ENCODE assay signal across 2 cellular contexts in genomic region chr15:78455749-78456148, GRCh38.
TF ChIP-seq lines count a peak whose summit lies in the region.

No MANE protein-coding gene starts in this region.

TF ChIP-seq in IMR-90, 13 proteins besides CTCF, POLR2A, EP300 and RAD21:
- TF ChIP-seq BHLHE40 (IDR thresholded peaks at IDR 0.05; ENCODE audit: low read depth, low read length) (no peak), CEBPB (IDR thresholded peaks at IDR 0.05; ENCODE audit: low read depth, low read length) (no peak), MXI1 (IDR thresholded peaks at IDR 0.05; ENCODE audit: borderline replicate concordance, low read depth, low read length) (no peak), RCOR1 (IDR thresholded peaks at IDR 0.05; ENCODE audit: insufficient replicate concordance, low read length) (no peak), NFE2L2 (IDR thresholded peaks at IDR 0.05; ENCODE audit: low read depth, low read length) (no peak), MAFK (IDR thresholded peaks at IDR 0.05; ENCODE audit: low read depth, low read length) (no peak), CHD1 (IDR thresholded peaks at IDR 0.05; ENCODE audit: low read depth, low read length) (no peak), RFX5 (IDR thresholded peaks at IDR 0.05; ENCODE audit: low read depth, low read length) (no peak)
- TF ChIP-seq, protein P1, sequence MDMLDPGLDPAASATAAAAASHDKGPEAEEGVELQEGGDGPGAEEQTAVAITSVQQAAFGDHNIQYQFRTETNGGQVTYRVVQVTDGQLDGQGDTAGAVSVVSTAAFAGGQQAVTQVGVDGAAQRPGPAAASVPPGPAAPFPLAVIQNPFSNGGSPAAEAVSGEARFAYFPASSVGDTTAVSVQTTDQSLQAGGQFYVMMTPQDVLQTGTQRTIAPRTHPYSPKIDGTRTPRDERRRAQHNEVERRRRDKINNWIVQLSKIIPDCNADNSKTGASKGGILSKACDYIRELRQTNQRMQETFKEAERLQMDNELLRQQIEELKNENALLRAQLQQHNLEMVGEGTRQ (IDR thresholded peaks at IDR 0.05; ENCODE audit: low read depth, low read length): no peak
- TF ChIP-seq, protein P2, sequence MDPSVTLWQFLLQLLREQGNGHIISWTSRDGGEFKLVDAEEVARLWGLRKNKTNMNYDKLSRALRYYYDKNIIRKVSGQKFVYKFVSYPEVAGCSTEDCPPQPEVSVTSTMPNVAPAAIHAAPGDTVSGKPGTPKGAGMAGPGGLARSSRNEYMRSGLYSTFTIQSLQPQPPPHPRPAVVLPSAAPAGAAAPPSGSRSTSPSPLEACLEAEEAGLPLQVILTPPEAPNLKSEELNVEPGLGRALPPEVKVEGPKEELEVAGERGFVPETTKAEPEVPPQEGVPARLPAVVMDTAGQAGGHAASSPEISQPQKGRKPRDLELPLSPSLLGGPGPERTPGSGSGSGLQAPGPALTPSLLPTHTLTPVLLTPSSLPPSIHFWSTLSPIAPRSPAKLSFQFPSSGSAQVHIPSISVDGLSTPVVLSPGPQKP (IDR thresholded peaks at IDR 0.05; ENCODE audit: borderline replicate concordance, low read depth, low read length): no peak

TF ChIP-seq in GM12878, 131 proteins besides CTCF, POLR2A, EP300 and RAD21:
- TF ChIP-seq STAT3 (IDR thresholded peaks at IDR 0.05; ENCODE audit: low read depth, low read length) (no peak), CEBPB (IDR thresholded peaks at IDR 0.05; ENCODE audit: borderline replicate concordance in 1 of 2, low read depth in 2 of 2, low read length in 2 of 2) (no peak), ZNF217 (IDR thresholded peaks at IDR 0.05) (no peak), WRNIP1 (IDR thresholded peaks at IDR 0.05; ENCODE audit: borderline replicate concordance, low read depth, low read length) (no peak), EGR1 (IDR thresholded peaks at IDR 0.05; ENCODE audit: borderline replicate concordance in 1 of 2, low read depth in 2 of 2, low read length in 2 of 2) (no peak), PAX8 (IDR thresholded peaks at IDR 0.05) (no peak), JUND (IDR thresholded peaks at IDR 0.05; ENCODE audit: low read depth, low read length) (no peak), CREM (IDR thresholded peaks at IDR 0.05; ENCODE audit: low read depth) (no peak), MYC (IDR thresholded peaks at IDR 0.05; ENCODE audit: insufficient read depth, insufficient read length, insufficient replicate concordance, low read length, severe bottlenecking) (no peak), ATF2 (IDR thresholded peaks at IDR 0.05; ENCODE audit: low read length) (no peak), BMI1 (IDR thresholded peaks at IDR 0.05; ENCODE audit: borderline replicate concordance) (no peak)
- TF ChIP-seq, protein P3, sequence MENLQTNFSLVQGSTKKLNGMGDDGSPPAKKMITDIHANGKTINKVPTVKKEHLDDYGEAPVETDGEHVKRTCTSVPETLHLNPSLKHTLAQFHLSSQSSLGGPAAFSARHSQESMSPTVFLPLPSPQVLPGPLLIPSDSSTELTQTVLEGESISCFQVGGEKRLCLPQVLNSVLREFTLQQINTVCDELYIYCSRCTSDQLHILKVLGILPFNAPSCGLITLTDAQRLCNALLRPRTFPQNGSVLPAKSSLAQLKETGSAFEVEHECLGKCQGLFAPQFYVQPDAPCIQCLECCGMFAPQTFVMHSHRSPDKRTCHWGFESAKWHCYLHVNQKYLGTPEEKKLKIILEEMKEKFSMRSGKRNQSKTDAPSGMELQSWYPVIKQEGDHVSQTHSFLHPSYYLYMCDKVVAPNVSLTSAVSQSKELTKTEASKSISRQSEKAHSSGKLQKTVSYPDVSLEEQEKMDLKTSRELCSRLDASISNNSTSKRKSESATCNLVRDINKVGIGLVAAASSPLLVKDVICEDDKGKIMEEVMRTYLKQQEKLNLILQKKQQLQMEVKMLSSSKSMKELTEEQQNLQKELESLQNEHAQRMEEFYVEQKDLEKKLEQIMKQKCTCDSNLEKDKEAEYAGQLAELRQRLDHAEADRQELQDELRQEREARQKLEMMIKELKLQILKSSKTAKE (IDR thresholded peaks at IDR 0.05; ENCODE audit: low read depth, poor library complexity, severe bottlenecking): no peak
